Comparison of ENCODE assay signal across 9 cellular contexts in genomic region chr10:10359263-10359662, GRCh38.
"Had no signal": no experiment of that assay in that cellular context is flagged by ENCODE, and none has a peak within 500 bp of the region (broad histone marks: within the 10 kb centered on the region; RNA-seq: fewer than 3 reads in every experiment).

No MANE protein-coding gene starts in this region.

- H3K36me3 ChIP-seq: HAP-1 had no signal

- H3K9me3 ChIP-seq: HAP-1 had no signal

- ATAC-seq: GM23338, HCT116 had no signal

- H3K4me3 ChIP-seq: GM23248, GM23338, HAP-1 had no signal

- H3K4me1 ChIP-seq: HAP-1 had no signal

- H3K27ac ChIP-seq: GM23248 had no signal

- DNase-seq: GM23248, GOT3, H7, H9, HCEC 1CT, HFFc6 had no signal
